30 cellular contexts compared by ENCODE assay signal in the genomic region with DNA sequence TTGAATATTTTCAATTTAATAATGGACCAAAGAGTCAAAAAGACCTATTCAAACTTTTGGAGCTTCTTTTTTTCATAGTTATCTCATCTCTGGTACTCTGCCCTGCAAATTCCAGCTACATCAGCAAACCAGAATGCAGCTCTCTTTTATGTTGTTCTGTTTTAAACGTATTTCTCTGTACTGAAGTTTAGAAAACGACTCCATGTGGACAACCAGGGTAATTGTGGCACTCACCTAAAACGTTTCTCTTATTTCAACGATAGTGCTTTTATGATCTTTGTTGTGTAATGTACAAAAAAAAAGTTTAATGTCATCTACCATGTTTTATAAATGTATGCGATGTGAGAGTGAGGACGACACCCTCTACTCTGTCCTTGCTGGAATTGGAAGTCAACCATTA.
"Had no signal": no experiment of that assay in that cellular context is flagged by ENCODE, and none has a peak within 500 bp of the region (broad histone marks: within the 10 kb centered on the region; RNA-seq: fewer than 3 reads in every experiment).

No MANE protein-coding gene starts in this region.

- H3K27me3 Mint-ChIP-seq: activated CD4-positive, alpha-beta T cell treated with anti-CD3 and anti-CD28 coated beads for 36 hours; activated CD4-positive, alpha-beta T cell treated with anti-CD3 and anti-CD28 coated beads, Interleukin-2, amount 10 ng/mL, durations not matched to agents 7 days and 5 days; activated naive CD4-positive, alpha-beta T cell treated with anti-CD3 and anti-CD28 coated beads, Interleukin-2, amount 50 U/mL, for 24 hours; activated naive CD8-positive, alpha-beta T cell treated with anti-CD3 and anti-CD28 coated beads, Interleukin-2, amount 10 ng/mL, durations not matched to agents 7 days and 5 days; activated T-cell treated with anti-CD3 and anti-CD28 coated beads, Interleukin-2, amount 50 U/mL, for 24 hours had no signal

- ATAC-seq: activated CD4-positive, alpha-beta T cell treated with anti-CD3 and anti-CD28 coated beads for 36 hours; activated CD4-positive, CD25-positive, alpha-beta regulatory T cell treated with anti-CD3 and anti-CD28 coated beads, Interleukin-2, amount 50 U/mL, for 24 hours; activated CD8-positive, alpha-beta T cell treated with anti-CD3 and anti-CD28 coated beads, Interleukin-2, amount 10 ng/mL, durations not matched to agents 7 days and 5 days; WTC11 had no signal

- H3K4me1 Mint-ChIP-seq: activated CD4-positive, alpha-beta T cell treated with anti-CD3 and anti-CD28 coated beads for 36 hours; activated CD4-positive, alpha-beta T cell treated with anti-CD3 and anti-CD28 coated beads, Interleukin-2, amount 10 ng/mL, durations not matched to agents 7 days and 5 days; activated naive CD4-positive, alpha-beta T cell treated with anti-CD3 and anti-CD28 coated beads, Interleukin-2, amount 50 U/mL, for 24 hours; activated naive CD8-positive, alpha-beta T cell treated with anti-CD3 and anti-CD28 coated beads, Interleukin-2, amount 10 ng/mL, durations not matched to agents 7 days and 5 days had no signal

- H3K4me2 ChIP-seq: PC-9 had no signal

- H3K36me3 ChIP-seq: ascending aorta, breast epithelium, SJCRH30 had no signal

- H3K4me1 ChIP-seq: ascending aorta, breast epithelium, SJCRH30 had no signal

- H2AFZ ChIP-seq: PC-9 had no signal

- H3K9me3 ChIP-seq: ascending aorta, breast epithelium, SJCRH30 had no signal

- H3K36me3 Mint-ChIP-seq: activated naive CD4-positive, alpha-beta T cell treated with anti-CD3 and anti-CD28 coated beads, Interleukin-2, amount 50 U/mL, for 24 hours; activated naive CD8-positive, alpha-beta T cell treated with anti-CD3 and anti-CD28 coated beads, Interleukin-2, amount 10 ng/mL, durations not matched to agents 7 days and 5 days; WTC11 had no signal

- H3K4me3 Mint-ChIP-seq: activated CD4-positive, alpha-beta T cell treated with anti-CD3 and anti-CD28 coated beads for 36 hours; activated CD4-positive, alpha-beta T cell treated with anti-CD3 and anti-CD28 coated beads, Interleukin-2, amount 10 ng/mL, durations not matched to agents 7 days and 5 days; activated CD8-positive, alpha-beta T cell treated with anti-CD3 and anti-CD28 coated beads, Interleukin-2, amount 10 ng/mL, durations not matched to agents 7 days and 5 days; activated naive CD4-positive, alpha-beta T cell treated with anti-CD3 and anti-CD28 coated beads, Interleukin-2, amount 50 U/mL, for 24 hours; activated naive CD8-positive, alpha-beta T cell treated with anti-CD3 and anti-CD28 coated beads, Interleukin-2, amount 10 ng/mL, durations not matched to agents 7 days and 5 days; activated T-cell treated with anti-CD3 and anti-CD28 coated beads, Interleukin-2, amount 50 U/mL, for 24 hours; WTC11 had no signal

- H3K4me3 ChIP-seq: ascending aorta, breast epithelium, PC-9, SJCRH30 had no signal

- H3K9me3 Mint-ChIP-seq: activated naive CD4-positive, alpha-beta T cell treated with anti-CD3 and anti-CD28 coated beads, Interleukin-2, amount 50 U/mL, for 24 hours; WTC11 had no signal

- H3K27me3 ChIP-seq: ascending aorta, breast epithelium, SJCRH30 had no signal

- DNase-seq: activated CD4-positive, alpha-beta T cell treated with anti-CD3 and anti-CD28 coated beads for 36 hours; activated CD4-positive, alpha-beta T cell treated with anti-CD3 and anti-CD28 coated beads, Interleukin-2, amount 10 ng/mL, durations not matched to agents 7 days and 5 days; activated CD4-positive, alpha-beta T cell treated with anti-CD3 and anti-CD28 coated beads, Interleukin-2, amount 50 U/mL, for 48 hours; activated CD8-positive, alpha-beta T cell treated with anti-CD3 and anti-CD28 coated beads, Interleukin-2, amount 10 ng/mL, durations not matched to agents 7 days and 5 days; activated gamma-delta T cell; activated naive CD4-positive, alpha-beta T cell treated with Interleukin-2 at 50 U/mL for 16 hours; activated naive CD8-positive, alpha-beta T cell treated with anti-CD3 and anti-CD28 coated beads, Interleukin-2, amount 10 ng/mL, durations not matched to agents 7 days and 5 days; activated T-cell treated with anti-CD3 and anti-CD28 coated beads, Interleukin-2, amount 50 U/mL, for 24 hours; amygdala; cortex of kidney; NCI-H1105; NCI-H1436; NCI-H1694; NCI-H1930; NCI-H2081 treated with DMSO at 0.1 percent for 48 hours; NCI-H226; NCI-H446 treated with DMSO at 0.1 percent for 48 hours; NCI-H524; NCI-H69; NCI-H82; PC-9; Right ventricle myocardium superior; SJCRH30; T1000 had no signal

- H3K27ac Mint-ChIP-seq: activated CD4-positive, alpha-beta T cell treated with anti-CD3 and anti-CD28 coated beads for 36 hours; activated CD4-positive, alpha-beta T cell treated with anti-CD3 and anti-CD28 coated beads, Interleukin-2, amount 10 ng/mL, durations not matched to agents 7 days and 5 days; activated CD8-positive, alpha-beta T cell treated with anti-CD3 and anti-CD28 coated beads, Interleukin-2, amount 10 ng/mL, durations not matched to agents 7 days and 5 days; activated naive CD4-positive, alpha-beta T cell treated with anti-CD3 and anti-CD28 coated beads, Interleukin-2, amount 50 U/mL, for 24 hours; activated naive CD8-positive, alpha-beta T cell treated with anti-CD3 and anti-CD28 coated beads, Interleukin-2, amount 10 ng/mL, durations not matched to agents 7 days and 5 days; activated T-cell treated with anti-CD3 and anti-CD28 coated beads, Interleukin-2, amount 50 U/mL, for 24 hours; activated T-helper 2 cell treated with anti-CD3 and anti-CD28 coated beads, Interferon-gamma antibody, Interleukin-2, Interleukin-4, amounts not matched to agents 10 μg/mL and 5 μg/mL and 100 μg/mL, durations not matched to agents 14 hours and 24 hours and 36 hours; WTC11 had no signal

- H3K27ac ChIP-seq: ascending aorta, breast epithelium, PC-9, SJCRH30 had no signal
